23 cellular contexts compared by ENCODE assay signal in the genomic region with DNA sequence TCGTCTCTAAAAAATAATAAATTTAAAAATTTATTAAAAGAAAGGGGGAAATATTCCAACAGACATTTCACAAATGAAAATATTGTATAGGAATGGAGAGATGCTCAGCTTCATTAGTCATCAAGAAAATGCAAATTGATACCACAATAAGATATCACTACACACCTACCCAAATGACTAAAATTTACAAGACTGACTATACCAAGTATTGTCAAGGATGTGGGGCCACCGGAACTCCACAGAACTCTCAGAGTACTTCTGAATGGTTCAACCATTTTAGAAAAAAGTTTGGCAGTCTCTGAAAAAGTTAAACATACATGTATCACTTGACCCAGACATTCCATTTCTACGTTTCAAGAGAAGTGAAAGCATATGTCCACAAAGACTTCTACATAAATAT.
"Had no signal": no experiment of that assay in that cellular context is flagged by ENCODE, and none has a peak within 500 bp of the region (broad histone marks: within the 10 kb centered on the region; RNA-seq: fewer than 3 reads in every experiment).

No MANE protein-coding gene starts in this region.

- FAIRE-seq: frontal cortex, keratinocyte had no signal

- H3K4me1 Mint-ChIP-seq: immature natural killer cell; naive thymus-derived CD8-positive, alpha-beta T cell; nephron progenitor cell; stimulated activated naive B cell treated with anti-CD40 and anti-IgM and Interleukin-4, amounts not matched to agents 10 μg/mL and 1 μg/mL and 100 μg/mL, for 72 hours had no signal

- H3K27ac Mint-ChIP-seq: immature natural killer cell; naive thymus-derived CD8-positive, alpha-beta T cell; nephron progenitor cell; stimulated activated naive B cell treated with anti-CD40 and anti-IgM and Interleukin-4, amounts not matched to agents 10 μg/mL and 1 μg/mL and 100 μg/mL, for 72 hours had no signal

- H3K27ac ChIP-seq: dorsolateral prefrontal cortex, lower lobe of right lung, prostate gland, right atrium auricular region, stomach, thyroid gland, vagina had no signal

- H3K4me2 ChIP-seq: smooth muscle cell had no signal

- H3K4me3 Mint-ChIP-seq: immature natural killer cell; naive thymus-derived CD8-positive, alpha-beta T cell; nephron progenitor cell; stimulated activated naive B cell treated with anti-CD40 and anti-IgM and Interleukin-4, amounts not matched to agents 10 μg/mL and 1 μg/mL and 100 μg/mL, for 72 hours had no signal

- H3K4me1 ChIP-seq: lower lobe of right lung, prostate gland, right atrium auricular region, stomach, thyroid gland, vagina had no signal

- H3K27me3 Mint-ChIP-seq: naive thymus-derived CD8-positive, alpha-beta T cell; stimulated activated naive B cell treated with anti-CD40 and anti-IgM and Interleukin-4, amounts not matched to agents 10 μg/mL and 1 μg/mL and 100 μg/mL, for 72 hours had no signal

- H3K36me3 ChIP-seq: prostate gland had no signal

- H3K4me3 ChIP-seq: dorsolateral prefrontal cortex, lower lobe of right lung, prostate gland, right atrium auricular region, smooth muscle cell, stomach, thyroid gland, vagina had no signal

- H3K9me3 ChIP-seq: lower lobe of right lung, prostate gland, thyroid gland had no signal

- ATAC-seq: left ventricle myocardium superior; lower lobe of right lung; naive thymus-derived CD8-positive, alpha-beta T cell; sciatic nerve; stimulated activated naive B cell treated with anti-CD40 and anti-IgM and Interleukin-4, amounts not matched to agents 10 μg/mL and 1 μg/mL and 100 μg/mL, for 72 hours had no signal

- DNase-seq: dorsolateral prefrontal cortex; effector CD4-positive, alpha-beta T cell; hypothalamus; immature natural killer cell; left ventricle myocardium superior; lower lobe of right lung; naive thymus-derived CD8-positive, alpha-beta T cell; nephron progenitor cell; nucleus accumbens; stimulated activated CD4-positive, alpha-beta T cell treated with anti-CD3 and anti-CD28 coated beads, Interleukin-12 subunit alpha, Interleukin-12 subunit beta, amount 100 ng/mL, for 4 hours; stimulated activated CD4-positive, alpha-beta T cell treated with anti-CD3 and anti-CD28 coated beads, Interleukin-2, amount 100 ng/mL, for 24 hours; stimulated activated CD4-positive, alpha-beta T cell treated with anti-CD3 and anti-CD28 coated beads, Interleukin-4, amount 100 ng/mL, for 4 hours; stimulated activated naive B cell treated with anti-CD40 and anti-IgM and Interleukin-4, amounts not matched to agents 10 μg/mL and 1 μg/mL and 100 μg/mL, for 72 hours; stomach; thyroid gland; trophoblast cell had no signal

- H3K27me3 ChIP-seq: dorsolateral prefrontal cortex, right atrium auricular region, stomach, thyroid gland, vagina had no signal
